19 cellular contexts compared by ENCODE assay signal in the genomic region with DNA sequence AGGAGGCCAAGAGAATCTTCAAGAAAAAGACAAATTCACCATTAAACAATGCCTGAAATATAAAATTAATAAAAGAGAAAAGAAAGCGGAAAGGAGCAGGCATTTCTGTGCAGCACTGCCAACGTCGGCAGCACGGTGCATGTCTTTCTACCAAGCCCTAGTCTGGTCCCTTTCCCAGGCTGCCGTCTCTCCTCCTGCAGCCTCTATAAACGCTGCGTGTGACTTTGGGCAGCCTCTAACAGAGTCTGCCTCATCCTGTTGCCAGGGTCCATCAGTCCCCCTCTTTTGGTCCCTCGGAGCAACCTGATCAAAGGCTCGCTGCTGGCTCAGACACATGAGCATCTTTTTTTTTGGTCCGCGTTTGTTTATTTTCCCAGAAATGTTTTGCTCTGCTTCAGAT.
"Had no signal": no experiment of that assay in that cellular context is flagged by ENCODE, and none has a peak within 500 bp of the region (broad histone marks: within the 10 kb centered on the region; RNA-seq: fewer than 3 reads in every experiment).

No MANE protein-coding gene starts in this region.

- H3K27me3 Mint-ChIP-seq: stimulated activated memory B cell treated with anti-CD40 and anti-IgM and Interleukin-4, amounts not matched to agents 10 μg/mL and 1 μg/mL and 100 μg/mL, for 72 hours had no signal

- H3K9me3 ChIP-seq: esophagus squamous epithelium, heart right ventricle, left lung, thoracic aorta had no signal

- H3K4me1 Mint-ChIP-seq: central memory CD8-positive, alpha-beta T cell; neural crest cell had no signal

- H3K4me3 ChIP-seq: esophagus squamous epithelium, heart right ventricle, left lung, thoracic aorta had no signal

- H3K4me3 Mint-ChIP-seq: activated T-cell treated with anti-CD3 and anti-CD28 coated beads, Interleukin-2, amount 50 U/mL, for 72 hours; brain; central memory CD8-positive, alpha-beta T cell; neural crest cell; stimulated activated memory B cell treated with anti-CD40 and anti-IgM and Interleukin-4, amounts not matched to agents 10 μg/mL and 1 μg/mL and 100 μg/mL, for 72 hours had no signal

- H3K36me3 ChIP-seq: esophagus squamous epithelium, heart right ventricle, left lung, thoracic aorta had no signal

- H3K4me1 ChIP-seq: heart right ventricle had no signal

- H3K27ac Mint-ChIP-seq: activated T-cell treated with anti-CD3 and anti-CD28 coated beads, Interleukin-2, amount 50 U/mL, for 72 hours; brain; progenitor cell of endocrine pancreas; stimulated activated memory B cell treated with anti-CD40 and anti-IgM and Interleukin-4, amounts not matched to agents 10 μg/mL and 1 μg/mL and 100 μg/mL, for 72 hours had no signal

- H3K9me3 Mint-ChIP-seq: activated T-cell treated with anti-CD3 and anti-CD28 coated beads, Interleukin-2, amount 50 U/mL, for 72 hours; brain; central memory CD8-positive, alpha-beta T cell; neural crest cell; stimulated activated memory B cell treated with anti-CD40 and anti-IgM and Interleukin-4, amounts not matched to agents 10 μg/mL and 1 μg/mL and 100 μg/mL, for 72 hours had no signal

- ATAC-seq: activated T-cell treated with anti-CD3 and anti-CD28 coated beads, Interleukin-2, amount 50 U/mL, for 72 hours; left lung; right cardiac atrium; stimulated activated memory B cell treated with anti-CD40 and anti-IgM and Interleukin-4, amounts not matched to agents 10 μg/mL and 1 μg/mL and 100 μg/mL, for 72 hours had no signal

- H3K27ac ChIP-seq: esophagus squamous epithelium, heart right ventricle, left lung, thoracic aorta, VCaP had no signal

- H3K36me3 Mint-ChIP-seq: brain; stimulated activated memory B cell treated with anti-CD40 and anti-IgM and Interleukin-4, amounts not matched to agents 10 μg/mL and 1 μg/mL and 100 μg/mL, for 72 hours had no signal

- DNase-seq: activated CD4-positive, alpha-beta T cell treated with anti-CD3 and anti-CD28 coated beads for 1 hour; activated CD4-positive, alpha-beta T cell treated with anti-CD3 and anti-CD28 coated beads, Interleukin-2, amount 50 U/mL, for 4 hours; activated gamma-delta T cell treated with Interleukin-2 at 50 U/mL for 16 hours; activated T-cell treated with anti-CD3 and anti-CD28 coated beads, Interleukin-2, amount 50 U/mL, for 72 hours; effector CD8-positive, alpha-beta T cell; esophagus squamous epithelium; heart right ventricle; right cardiac atrium; small intestine; stimulated activated CD4-positive, alpha-beta T cell treated with anti-CD3 and anti-CD28 coated beads, Interleukin-4, amount 100 ng/mL, for 4 hours; T-helper 2 cell had no signal
